ENCODE assay signal across 18 cellular contexts in genomic region chr2:134148172-134148571, GRCh38.
"Had no signal": no experiment of that assay in that cellular context is flagged by ENCODE, and none has a peak within 500 bp of the region (broad histone marks: within the 10 kb centered on the region; RNA-seq: fewer than 3 reads in every experiment).

No MANE protein-coding gene starts in this region.

- H3K27ac Mint-ChIP-seq: T-helper 2 cell treated with Interferon-gamma antibody and Interleukin-4, amounts not matched to agents 5 μg/mL and 100 μg/mL, for 36 hours had no signal

- ATAC-seq: left lobe of liver, natural killer cell had no signal

- H3K4me3 Mint-ChIP-seq: natural killer cell; T-helper 2 cell treated with Interferon-gamma antibody and Interleukin-4, amounts not matched to agents 5 μg/mL and 100 μg/mL, for 36 hours had no signal

- H3K4me3 ChIP-seq: adrenal gland, cardiac muscle cell, dorsolateral prefrontal cortex, esophagus muscularis mucosa, tibial artery had no signal

- H3K4me1 ChIP-seq: parathyroid adenoma had no signal

- H3K27ac ChIP-seq: adrenal gland, cardiac muscle cell, dorsolateral prefrontal cortex, esophagus muscularis mucosa, neutrophil, parathyroid adenoma, tibial artery had no signal

- H3K27me3 ChIP-seq: adrenal gland, cardiac muscle cell, dorsolateral prefrontal cortex, esophagus muscularis mucosa, neutrophil, tibial artery had no signal

- H3K36me3 ChIP-seq: adrenal gland, cardiac muscle cell, neutrophil had no signal

- H3K9ac ChIP-seq: parathyroid adenoma had no signal

- FAIRE-seq: endometrium, keratinocyte, urothelium cell line had no signal

- H3K9me3 Mint-ChIP-seq: T-helper 2 cell treated with Interferon-gamma antibody and Interleukin-4, amounts not matched to agents 5 μg/mL and 100 μg/mL, for 36 hours had no signal

- H2AFZ ChIP-seq: parathyroid adenoma had no signal

- H3K36me3 Mint-ChIP-seq: natural killer cell had no signal

- DNase-seq: activated CD4-positive, alpha-beta T cell treated with anti-CD3 and anti-CD28 coated beads, Interleukin-2, amount 50 U/mL, for 4 hours; activated naive CD4-positive, alpha-beta T cell treated with anti-CD3 and anti-CD28 coated beads, Interleukin-2, amount 50 U/mL, for 16 hours; activated T-cell treated with anti-CD3 and anti-CD28 coated beads for 4 hours; adrenal gland; dorsolateral prefrontal cortex; hippocampal formation; natural killer cell; stimulated activated CD4-positive, alpha-beta T cell treated with anti-CD3 and anti-CD28 coated beads, Interleukin-2, amount 100 ng/mL, for 24 hours; tibial artery had no signal

- H3K9me3 ChIP-seq: adrenal gland, esophagus muscularis mucosa, neutrophil, tibial artery had no signal
